Comparison of ENCODE assay signal across 16 cellular contexts in the genomic region with DNA sequence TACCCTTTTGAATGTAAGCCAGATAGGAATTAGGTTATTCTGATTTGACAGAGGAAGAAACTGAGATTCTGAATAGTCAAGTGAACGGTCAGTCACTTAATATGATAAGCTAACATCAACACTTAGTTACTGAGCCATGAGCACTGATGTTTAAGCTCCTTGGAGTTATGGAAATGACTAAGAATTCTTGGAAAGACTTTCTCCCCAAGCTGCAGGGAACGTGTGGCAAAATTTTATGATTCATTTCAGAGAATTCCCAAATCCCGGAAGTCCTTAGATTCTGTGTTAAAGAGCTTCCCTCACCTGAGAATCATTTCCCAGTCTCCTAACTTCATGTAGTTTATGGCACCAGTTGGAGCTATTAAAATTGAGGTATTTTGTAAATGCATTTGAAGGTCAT.
"Had no signal": no experiment of that assay in that cellular context is flagged by ENCODE, and none has a peak within 500 bp of the region (broad histone marks: within the 10 kb centered on the region; RNA-seq: fewer than 3 reads in every experiment).

No MANE protein-coding gene starts in this region.

- H3K36me3 ChIP-seq: heart left ventricle, neutrophil had no signal

- H3K9me3 ChIP-seq: neutrophil had no signal

- H3K27me3 ChIP-seq: heart left ventricle, neutrophil had no signal

- H3K27ac Mint-ChIP-seq: naive thymus-derived CD8-positive, alpha-beta T cell had no signal

- H3K4me1 Mint-ChIP-seq: naive thymus-derived CD8-positive, alpha-beta T cell had no signal

- H3K4me1 ChIP-seq: heart left ventricle had no signal

- H3K36me3 Mint-ChIP-seq: naive thymus-derived CD8-positive, alpha-beta T cell had no signal

- H3K27ac ChIP-seq: dorsolateral prefrontal cortex, heart left ventricle, neutrophil had no signal

- H3K4me3 ChIP-seq: dorsolateral prefrontal cortex, heart left ventricle had no signal

- ATAC-seq: heart left ventricle; left lobe of liver; naive thymus-derived CD8-positive, alpha-beta T cell; sciatic nerve had no signal

- H3K4me3 Mint-ChIP-seq: naive thymus-derived CD8-positive, alpha-beta T cell had no signal

- DNase-seq: cortex of kidney; dorsolateral prefrontal cortex; effector CD8-positive, alpha-beta T cell; foreskin melanocyte; heart left ventricle; hippocampal formation; kidney glomerular epithelial cell; mammary epithelial cell; naive thymus-derived CD8-positive, alpha-beta T cell; stimulated activated CD4-positive, alpha-beta T cell treated with anti-CD3 and anti-CD28 coated beads, Interleukin-2, amount 100 ng/mL, for 24 hours; stimulated activated CD4-positive, alpha-beta T cell treated with anti-CD3 and anti-CD28 coated beads, Interleukin-4, amount 100 ng/mL, for 4 hours; stimulated activated naive CD4-positive, alpha-beta T cell treated with Interleukin-2 at 50 U/mL for 16 hours; trophoblast cell had no signal
